8 cellular contexts compared by ENCODE assay signal in the genomic region with DNA sequence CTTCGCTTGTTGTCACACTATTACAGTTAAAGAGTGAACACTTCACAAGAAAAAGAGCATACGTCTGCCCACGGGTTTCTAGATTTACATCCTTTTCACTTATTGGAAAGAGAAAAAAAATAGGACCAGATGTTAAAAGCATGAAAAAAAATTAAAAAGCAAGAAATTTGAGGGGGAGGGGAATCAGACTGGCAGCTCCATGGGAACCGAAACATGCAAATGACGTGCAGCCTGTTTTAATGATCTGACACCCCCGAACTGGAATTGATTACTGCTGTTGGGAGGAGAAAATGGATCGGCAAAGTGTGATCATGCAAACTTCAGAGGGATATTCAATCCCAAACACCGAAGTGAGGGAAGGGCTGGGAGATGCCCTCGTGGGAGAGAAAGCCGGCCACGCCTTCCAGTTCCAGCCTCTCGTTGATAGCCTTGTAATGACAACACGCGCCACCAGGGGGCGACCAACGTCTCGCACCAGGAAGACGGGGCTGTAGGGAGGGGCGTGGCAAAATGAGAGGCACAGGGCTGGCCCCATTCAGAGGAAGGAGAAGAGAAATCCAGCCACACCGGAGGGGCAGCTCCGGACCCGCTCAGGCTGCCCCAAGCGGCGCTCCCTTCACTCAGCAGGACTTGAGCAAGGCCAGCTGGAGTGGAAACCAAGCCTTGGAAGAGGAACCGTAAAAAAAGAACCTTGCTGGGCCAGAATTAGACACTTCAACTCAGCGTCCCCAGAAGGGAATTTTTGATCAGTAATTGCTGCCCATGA. TPM values are rescaled to one million over a fixed set of nuclear protein-coding genes. Genes with fewer than 3 reads are reported as not detected.
DNase-seq lines count a peak whose midpoint lies in the region; ATAC-seq and TF ChIP-seq lines count a peak whose summit lies in the region.

No MANE protein-coding gene starts in this region.

- peak overlapping the region; percentile 57 for H3K4me3 Mint-ChIP-seq in activated CD4-positive, alpha-beta T cell treated with anti-CD3 and anti-CD28 coated beads, Interleukin-2, amount 10 ng/mL, durations not matched to agents 7 days and 5 days

- peak; percentile 87 to 90 for TF ChIP-seq RAD21 in liver (IDR thresholded peaks at IDR 0.05)

- peak; percentile 91 for TF ChIP-seq CTCF in liver (IDR thresholded peaks at IDR 0.05; ENCODE audit: low read depth, low read length, missing input control)

- no peaks in the 10 kb centered on the region for H3K9me3 ChIP-seq in liver (ENCODE audit: control insufficient read depth in 4 of 4, low read length in 3 of 4)

- POLR2A ChIA-PET in activated CD4-positive, alpha-beta T cell treated with anti-CD3 and anti-CD28 coated beads, Interleukin-2, amount 10 ng/mL, durations not matched to agents 7 days and 5 days (lab: Charles Lee): no interaction called here

- ATAC-seq in GM19372 (IDR thresholded peaks at IDR 0.05; ENCODE audit: low read depth, unreplicated experiment): peak; percentile 94
- ATAC-seq in HG03460 (IDR thresholded peaks at IDR 0.05; ENCODE audit: unreplicated experiment): peak; percentile 96

- CTCF ChIA-PET in activated CD4-positive, alpha-beta T cell treated with anti-CD3 and anti-CD28 coated beads, Interleukin-2, amount 10 ng/mL, durations not matched to agents 7 days and 5 days (lab: Charles Lee): interaction anchor here (0.6 to 1.7 kb wide), 3 partner anchors 14 to 231 kb away, joined by 3 to 4 read pairs (median 3); no protein-coding TSS in a partner anchor

- H3K9me3 Mint-ChIP-seq in activated CD4-positive, alpha-beta T cell treated with anti-CD3 and anti-CD28 coated beads, Interleukin-2, amount 10 ng/mL, durations not matched to agents 7 days and 5 days: no peaks in the 10 kb centered on the region

- H3K36me3 ChIP-seq in liver (ENCODE audit: control insufficient read depth in 4 of 4, insufficient read depth in 3 of 4, low read depth in 1 of 4, low read length in 3 of 4): no peaks in the 10 kb centered on the region

- H3K36me3 Mint-ChIP-seq in activated CD4-positive, alpha-beta T cell treated with anti-CD3 and anti-CD28 coated beads, Interleukin-2, amount 10 ng/mL, durations not matched to agents 7 days and 5 days (ENCODE audit: low read depth): no peaks in the 10 kb centered on the region

- H3K4me1 Mint-ChIP-seq in activated CD4-positive, alpha-beta T cell treated with anti-CD3 and anti-CD28 coated beads, Interleukin-2, amount 10 ng/mL, durations not matched to agents 7 days and 5 days: peaks cover 10% of the 10 kb centered on the region

- WGBS in liver: 15% methylated on average over 26 of the region's 26 CpGs

- H3K4me1 ChIP-seq in liver (ENCODE audit: control insufficient read depth in 4 of 4, insufficient read depth in 4 of 4, low read length in 3 of 4): peaks cover 0 to 8% (median 3%) of the 10 kb centered on the region in 4 donors

- peak overlapping the region; percentile 65 for H3K27ac Mint-ChIP-seq in activated CD4-positive, alpha-beta T cell treated with anti-CD3 and anti-CD28 coated beads, Interleukin-2, amount 10 ng/mL, durations not matched to agents 7 days and 5 days

- H3K4me3 ChIP-seq in liver (ENCODE audit: low read depth in 1 of 3, low read length in 3 of 3): no peak overlapping the region

- no peak overlapping the region for H3K9ac ChIP-seq in liver (ENCODE audit: low read depth in 1 of 2, low read length in 2 of 2)

- DNase-seq in CD1c-positive myeloid dendritic cell (ENCODE audit: extremely low spot score): peak; percentile 94
- DNase-seq in NCI-H526 (lab: John Stamatoyannopoulos, UW): peak; percentile 93 to 98
- DNase-seq in activated CD4-positive, alpha-beta T cell treated with anti-CD3 and anti-CD28 coated beads, Interleukin-2, amount 10 ng/mL, durations not matched to agents 7 days and 5 days: peak; percentile 93
- DNase-seq in dedifferentiated amniotic fluid mesenchymal stem cell (ENCODE audit: extremely low spot score): peak; percentile 73
- DNase-seq in stimulated activated CD4-positive, alpha-beta T cell treated with anti-CD3 and anti-CD28 coated beads, Interleukin-4, amount 100 ng/mL, for 4 hours: peak; percentile 87 to 93

- H3K27me3 ChIP-seq in liver (ENCODE audit: control insufficient read depth in 4 of 4, insufficient read depth in 4 of 4, low read length in 3 of 4): peaks cover 0 to 3% (median 0%) of the 10 kb centered on the region in 4 donors

- H3K27me3 Mint-ChIP-seq in activated CD4-positive, alpha-beta T cell treated with anti-CD3 and anti-CD28 coated beads, Interleukin-2, amount 10 ng/mL, durations not matched to agents 7 days and 5 days: peaks cover 20% of the 10 kb centered on the region

- no peak overlapping the region for H3K27ac ChIP-seq in liver (ENCODE audit: low read depth in 1 of 2, low read length in 2 of 2)

TF ChIP-seq in liver, 16 proteins besides CTCF, POLR2A, EP300 and RAD21:
- TF ChIP-seq YY1 (IDR thresholded peaks at IDR 0.05): peak; percentile 40
- no peak for TF ChIP-seq NR2F2 (IDR thresholded peaks at IDR 0.05)
TF ChIP-seq in liver: peak in this region for 1.

RNA-seq across cellular contexts. Expression of gene SYT13, which starts 53.8 kb away (rescaled TPM):
- not detected for total RNA-seq in activated CD4-positive, alpha-beta T cell treated with anti-CD3 and anti-CD28 coated beads, Interleukin-2, amount 10 ng/mL, durations not matched to agents 7 days and 5 days
- total RNA-seq in liver: under 1 TPM; 0.05 to 0.33 TPM
- polyA plus RNA-seq in liver: under 1 TPM; 0.11 to 0.16 TPM
